1 cellular context compared by ENCODE assay signal in the genomic region with DNA sequence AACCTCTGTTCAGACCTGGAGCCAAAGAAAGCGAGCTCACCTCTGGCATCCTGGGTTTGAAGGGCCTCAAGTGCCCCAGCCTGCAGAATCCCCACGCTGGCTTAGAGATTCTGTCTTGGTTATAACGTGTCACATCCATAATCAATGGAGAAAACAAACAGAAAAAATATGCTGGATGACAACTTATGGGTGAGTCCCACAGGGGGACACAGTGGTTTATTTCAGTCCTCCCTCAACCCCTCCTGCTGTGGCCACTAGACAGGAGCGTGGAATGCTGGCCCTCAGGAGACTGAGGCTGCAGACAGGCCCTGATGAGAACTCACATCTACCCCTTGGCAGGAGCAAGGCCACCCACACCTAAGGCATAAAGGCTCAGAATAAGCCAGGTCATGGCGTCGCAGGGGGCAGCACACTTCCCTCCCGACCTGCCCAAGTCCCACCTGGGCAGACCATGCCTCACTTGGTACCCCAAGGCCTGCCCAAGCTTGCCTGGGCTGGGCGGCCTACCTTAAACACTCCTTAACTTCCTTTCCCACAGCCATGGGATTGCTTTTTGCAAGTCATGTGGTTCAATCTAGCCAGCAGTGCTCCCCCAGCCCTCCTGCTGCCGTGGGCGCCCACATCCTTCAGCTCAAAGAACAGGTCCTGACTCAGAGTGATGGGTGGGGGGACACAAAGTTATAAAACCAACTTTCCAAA.
TF ChIP-seq lines count a peak whose summit lies in the region.

No MANE protein-coding gene starts in this region.

TF ChIP-seq in HepG2, 621 proteins besides CTCF, POLR2A, EP300 and RAD21 (continued from another document and continues in another):
- TF ChIP-seq, protein P1, sequence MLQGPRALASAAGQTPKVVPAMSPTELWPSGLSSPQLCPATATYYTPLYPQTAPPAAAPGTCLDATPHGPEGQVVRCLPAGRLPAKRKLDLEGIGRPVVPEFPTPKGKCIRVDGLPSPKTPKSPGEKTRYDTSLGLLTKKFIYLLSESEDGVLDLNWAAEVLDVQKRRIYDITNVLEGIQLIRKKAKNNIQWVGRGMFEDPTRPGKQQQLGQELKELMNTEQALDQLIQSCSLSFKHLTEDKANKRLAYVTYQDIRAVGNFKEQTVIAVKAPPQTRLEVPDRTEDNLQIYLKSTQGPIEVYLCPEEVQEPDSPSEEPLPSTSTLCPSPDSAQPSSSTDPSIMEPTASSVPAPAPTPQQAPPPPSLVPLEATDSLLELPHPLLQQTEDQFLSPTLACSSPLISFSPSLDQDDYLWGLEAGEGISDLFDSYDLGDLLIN (CRISPR knock-in tag; IDR thresholded peaks at IDR 0.05; ENCODE audit: borderline replicate concordance), result no peak
- no peak for TF ChIP-seq ZNF775 (CRISPR knock-in tag; IDR thresholded peaks at IDR 0.05; ENCODE audit: borderline replicate concordance)
- TF ChIP-seq, protein P2, sequence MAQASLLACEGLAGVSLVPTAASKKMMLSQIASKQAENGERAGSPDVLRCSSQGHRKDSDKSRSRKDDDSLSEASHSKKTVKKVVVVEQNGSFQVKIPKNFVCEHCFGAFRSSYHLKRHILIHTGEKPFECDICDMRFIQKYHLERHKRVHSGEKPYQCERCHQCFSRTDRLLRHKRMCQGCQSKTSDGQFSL (CRISPR knock-in tag; IDR thresholded peaks at IDR 0.05), result no peak
- TF ChIP-seq, protein P3, sequence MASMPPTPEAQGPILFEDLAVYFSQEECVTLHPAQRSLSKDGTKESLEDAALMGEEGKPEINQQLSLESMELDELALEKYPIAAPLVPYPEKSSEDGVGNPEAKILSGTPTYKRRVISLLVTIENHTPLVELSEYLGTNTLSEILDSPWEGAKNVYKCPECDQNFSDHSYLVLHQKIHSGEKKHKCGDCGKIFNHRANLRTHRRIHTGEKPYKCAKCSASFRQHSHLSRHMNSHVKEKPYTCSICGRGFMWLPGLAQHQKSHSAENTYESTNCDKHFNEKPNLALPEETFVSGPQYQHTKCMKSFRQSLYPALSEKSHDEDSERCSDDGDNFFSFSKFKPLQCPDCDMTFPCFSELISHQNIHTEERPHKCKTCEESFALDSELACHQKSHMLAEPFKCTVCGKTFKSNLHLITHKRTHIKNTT (CRISPR knock-in tag; IDR thresholded peaks at IDR 0.05), result no peak
- TF ChIP-seq ZNF777 (CRISPR knock-in tag; IDR thresholded peaks at IDR 0.05), result no peak
- peak; percentile 82; the same call in 1 of the 2 replicates for TF ChIP-seq ZNF605 (CRISPR knock-in tag; IDR thresholded peaks at IDR 0.05)
- no peak for TF ChIP-seq KDM4B (CRISPR knock-in tag; IDR thresholded peaks at IDR 0.05)
- no peak for TF ChIP-seq NR3C1 (CRISPR knock-in tag; IDR thresholded peaks at IDR 0.05)
- TF ChIP-seq, protein P4, sequence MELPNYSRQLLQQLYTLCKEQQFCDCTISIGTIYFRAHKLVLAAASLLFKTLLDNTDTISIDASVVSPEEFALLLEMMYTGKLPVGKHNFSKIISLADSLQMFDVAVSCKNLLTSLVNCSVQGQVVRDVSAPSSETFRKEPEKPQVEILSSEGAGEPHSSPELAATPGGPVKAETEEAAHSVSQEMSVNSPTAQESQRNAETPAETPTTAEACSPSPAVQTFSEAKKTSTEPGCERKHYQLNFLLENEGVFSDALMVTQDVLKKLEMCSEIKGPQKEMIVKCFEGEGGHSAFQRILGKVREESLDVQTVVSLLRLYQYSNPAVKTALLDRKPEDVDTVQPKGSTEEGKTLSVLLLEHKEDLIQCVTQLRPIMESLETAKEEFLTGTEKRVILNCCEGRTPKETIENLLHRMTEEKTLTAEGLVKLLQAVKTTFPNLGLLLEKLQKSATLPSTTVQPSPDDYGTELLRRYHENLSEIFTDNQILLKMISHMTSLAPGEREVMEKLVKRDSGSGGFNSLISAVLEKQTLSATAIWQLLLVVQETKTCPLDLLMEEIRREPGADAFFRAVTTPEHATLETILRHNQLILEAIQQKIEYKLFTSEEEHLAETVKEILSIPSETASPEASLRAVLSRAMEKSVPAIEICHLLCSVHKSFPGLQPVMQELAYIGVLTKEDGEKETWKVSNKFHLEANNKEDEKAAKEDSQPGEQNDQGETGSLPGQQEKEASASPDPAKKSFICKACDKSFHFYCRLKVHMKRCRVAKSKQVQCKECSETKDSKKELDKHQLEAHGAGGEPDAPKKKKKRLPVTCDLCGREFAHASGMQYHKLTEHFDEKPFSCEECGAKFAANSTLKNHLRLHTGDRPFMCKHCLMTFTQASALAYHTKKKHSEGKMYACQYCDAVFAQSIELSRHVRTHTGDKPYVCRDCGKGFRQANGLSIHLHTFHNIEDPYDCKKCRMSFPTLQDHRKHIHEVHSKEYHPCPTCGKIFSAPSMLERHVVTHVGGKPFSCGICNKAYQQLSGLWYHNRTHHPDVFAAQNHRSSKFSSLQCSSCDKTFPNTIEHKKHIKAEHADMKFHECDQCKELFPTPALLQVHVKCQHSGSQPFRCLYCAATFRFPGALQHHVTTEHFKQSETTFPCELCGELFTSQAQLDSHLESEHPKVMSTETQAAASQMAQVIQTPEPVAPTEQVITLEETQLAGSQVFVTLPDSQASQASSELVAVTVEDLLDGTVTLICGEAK (IDR thresholded peaks at IDR 0.05), result no peak
- TF ChIP-seq, protein P4 (CRISPR knock-in tag; IDR thresholded peaks at IDR 0.05), result 0 out of 2 replicates have a peak, but pooled peaks have one; percentile 20
- TF ChIP-seq ZNF703 (CRISPR knock-in tag; IDR thresholded peaks at IDR 0.05; ENCODE audit: borderline replicate concordance), result no peak
- TF ChIP-seq, protein P5, sequence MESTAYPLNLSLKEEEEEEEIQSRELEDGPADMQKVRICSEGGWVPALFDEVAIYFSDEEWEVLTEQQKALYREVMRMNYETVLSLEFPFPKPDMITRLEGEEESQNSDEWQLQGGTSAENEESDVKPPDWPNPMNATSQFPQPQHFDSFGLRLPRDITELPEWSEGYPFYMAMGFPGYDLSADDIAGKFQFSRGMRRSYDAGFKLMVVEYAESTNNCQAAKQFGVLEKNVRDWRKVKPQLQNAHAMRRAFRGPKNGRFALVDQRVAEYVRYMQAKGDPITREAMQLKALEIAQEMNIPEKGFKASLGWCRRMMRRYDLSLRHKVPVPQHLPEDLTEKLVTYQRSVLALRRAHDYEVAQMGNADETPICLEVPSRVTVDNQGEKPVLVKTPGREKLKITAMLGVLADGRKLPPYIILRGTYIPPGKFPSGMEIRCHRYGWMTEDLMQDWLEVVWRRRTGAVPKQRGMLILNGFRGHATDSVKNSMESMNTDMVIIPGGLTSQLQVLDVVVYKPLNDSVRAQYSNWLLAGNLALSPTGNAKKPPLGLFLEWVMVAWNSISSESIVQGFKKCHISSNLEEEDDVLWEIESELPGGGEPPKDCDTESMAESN (CRISPR knock-in tag; conservative IDR thresholded peaks at IDR 0.05), result peak; percentile 45
- no peak for TF ChIP-seq MTA3 (CRISPR knock-in tag; IDR thresholded peaks at IDR 0.05)
- peak; percentile 64; the same call in 1 of the 2 replicates for TF ChIP-seq POLR2AphosphoS2 (IDR thresholded peaks at IDR 0.05; ENCODE audit: low read depth, low read length)
- peak; percentile 93 for TF ChIP-seq ZNF274 (CRISPR knock-in tag; IDR thresholded peaks at IDR 0.05)
- peak; percentile 18; the same call in 1 of the 2 replicates for TF ChIP-seq ERF (CRISPR knock-in tag; IDR thresholded peaks at IDR 0.05)
- TF ChIP-seq ZBTB21 (CRISPR knock-in tag; IDR thresholded peaks at IDR 0.05), result no peak
- TF ChIP-seq ZNF431 (CRISPR knock-in tag; IDR thresholded peaks at IDR 0.05; ENCODE audit: borderline replicate concordance, low read depth), result no peak
- TF ChIP-seq, protein P6, sequence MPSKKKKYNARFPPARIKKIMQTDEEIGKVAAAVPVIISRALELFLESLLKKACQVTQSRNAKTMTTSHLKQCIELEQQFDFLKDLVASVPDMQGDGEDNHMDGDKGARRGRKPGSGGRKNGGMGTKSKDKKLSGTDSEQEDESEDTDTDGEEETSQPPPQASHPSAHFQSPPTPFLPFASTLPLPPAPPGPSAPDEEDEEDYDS (CRISPR knock-in tag; IDR thresholded peaks at IDR 0.05), result no peak
- TF ChIP-seq, protein P7, sequence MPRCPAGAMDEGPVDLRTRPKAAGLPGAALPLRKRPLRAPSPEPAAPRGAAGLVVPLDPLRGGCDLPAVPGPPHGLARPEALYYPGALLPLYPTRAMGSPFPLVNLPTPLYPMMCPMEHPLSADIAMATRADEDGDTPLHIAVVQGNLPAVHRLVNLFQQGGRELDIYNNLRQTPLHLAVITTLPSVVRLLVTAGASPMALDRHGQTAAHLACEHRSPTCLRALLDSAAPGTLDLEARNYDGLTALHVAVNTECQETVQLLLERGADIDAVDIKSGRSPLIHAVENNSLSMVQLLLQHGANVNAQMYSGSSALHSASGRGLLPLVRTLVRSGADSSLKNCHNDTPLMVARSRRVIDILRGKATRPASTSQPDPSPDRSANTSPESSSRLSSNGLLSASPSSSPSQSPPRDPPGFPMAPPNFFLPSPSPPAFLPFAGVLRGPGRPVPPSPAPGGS (CRISPR knock-in tag; IDR thresholded peaks at IDR 0.05), result 0 out of 2 replicates have a peak, but pooled peaks have one; percentile 67
- TF ChIP-seq MAZ (IDR thresholded peaks at IDR 0.05; ENCODE audit: borderline replicate concordance, low read depth, low read length), result no peak
- no peak for TF ChIP-seq MAZ (CRISPR knock-in tag; IDR thresholded peaks at IDR 0.05; ENCODE audit: low read depth)
- no peak for TF ChIP-seq RXRB (CRISPR knock-in tag; IDR thresholded peaks at IDR 0.05; ENCODE audit: borderline replicate concordance)
- no peak for TF ChIP-seq HNF4G (IDR thresholded peaks at IDR 0.05; ENCODE audit: borderline replicate concordance, low read depth, low read length)
- TF ChIP-seq HNF4G (CRISPR knock-in tag; IDR thresholded peaks at IDR 0.05; ENCODE audit: borderline replicate concordance, low read depth), result no peak
- no peak for TF ChIP-seq ARID2 (CRISPR knock-in tag; IDR thresholded peaks at IDR 0.05; ENCODE audit: borderline replicate concordance)
- TF ChIP-seq, protein P8, sequence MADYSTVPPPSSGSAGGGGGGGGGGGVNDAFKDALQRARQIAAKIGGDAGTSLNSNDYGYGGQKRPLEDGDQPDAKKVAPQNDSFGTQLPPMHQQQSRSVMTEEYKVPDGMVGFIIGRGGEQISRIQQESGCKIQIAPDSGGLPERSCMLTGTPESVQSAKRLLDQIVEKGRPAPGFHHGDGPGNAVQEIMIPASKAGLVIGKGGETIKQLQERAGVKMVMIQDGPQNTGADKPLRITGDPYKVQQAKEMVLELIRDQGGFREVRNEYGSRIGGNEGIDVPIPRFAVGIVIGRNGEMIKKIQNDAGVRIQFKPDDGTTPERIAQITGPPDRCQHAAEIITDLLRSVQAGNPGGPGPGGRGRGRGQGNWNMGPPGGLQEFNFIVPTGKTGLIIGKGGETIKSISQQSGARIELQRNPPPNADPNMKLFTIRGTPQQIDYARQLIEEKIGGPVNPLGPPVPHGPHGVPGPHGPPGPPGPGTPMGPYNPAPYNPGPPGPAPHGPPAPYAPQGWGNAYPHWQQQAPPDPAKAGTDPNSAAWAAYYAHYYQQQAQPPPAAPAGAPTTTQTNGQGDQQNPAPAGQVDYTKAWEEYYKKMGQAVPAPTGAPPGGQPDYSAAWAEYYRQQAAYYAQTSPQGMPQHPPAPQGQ (CRISPR knock-in tag; IDR thresholded peaks at IDR 0.05; ENCODE audit: borderline replicate concordance), result peak; percentile 92; the same call in 1 of the 2 replicates
- no peak for TF ChIP-seq ESRRA (CRISPR knock-in tag; IDR thresholded peaks at IDR 0.05; ENCODE audit: low read depth)
- peak; percentile 58; the same call in 1 of the 2 replicates for TF ChIP-seq NFE2L2 (IDR thresholded peaks at IDR 0.05; ENCODE audit: low read length)
- TF ChIP-seq KLF11 (CRISPR knock-in tag; IDR thresholded peaks at IDR 0.05), result no peak
- TF ChIP-seq, protein P9, sequence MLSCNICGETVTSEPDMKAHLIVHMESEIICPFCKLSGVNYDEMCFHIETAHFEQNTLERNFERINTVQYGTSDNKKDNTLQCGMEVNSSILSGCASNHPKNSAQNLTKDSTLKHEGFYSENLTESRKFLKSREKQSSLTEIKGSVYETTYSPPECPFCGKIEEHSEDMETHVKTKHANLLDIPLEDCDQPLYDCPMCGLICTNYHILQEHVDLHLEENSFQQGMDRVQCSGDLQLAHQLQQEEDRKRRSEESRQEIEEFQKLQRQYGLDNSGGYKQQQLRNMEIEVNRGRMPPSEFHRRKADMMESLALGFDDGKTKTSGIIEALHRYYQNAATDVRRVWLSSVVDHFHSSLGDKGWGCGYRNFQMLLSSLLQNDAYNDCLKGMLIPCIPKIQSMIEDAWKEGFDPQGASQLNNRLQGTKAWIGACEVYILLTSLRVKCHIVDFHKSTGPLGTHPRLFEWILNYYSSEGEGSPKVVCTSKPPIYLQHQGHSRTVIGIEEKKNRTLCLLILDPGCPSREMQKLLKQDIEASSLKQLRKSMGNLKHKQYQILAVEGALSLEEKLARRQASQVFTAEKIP (CRISPR knock-in tag; IDR thresholded peaks at IDR 0.05; ENCODE audit: borderline replicate concordance), result no peak
- TF ChIP-seq KDM5A (IDR thresholded peaks at IDR 0.05; ENCODE audit: borderline replicate concordance, low read length), result no peak
- no peak for TF ChIP-seq SETDB1 (CRISPR knock-in tag; IDR thresholded peaks at IDR 0.05; ENCODE audit: borderline replicate concordance)
- TF ChIP-seq TP53 (CRISPR knock-in tag; conservative IDR thresholded peaks at IDR 0.05), result no peak
